Comparison of ENCODE assay signal across 23 cellular contexts in the genomic region with DNA sequence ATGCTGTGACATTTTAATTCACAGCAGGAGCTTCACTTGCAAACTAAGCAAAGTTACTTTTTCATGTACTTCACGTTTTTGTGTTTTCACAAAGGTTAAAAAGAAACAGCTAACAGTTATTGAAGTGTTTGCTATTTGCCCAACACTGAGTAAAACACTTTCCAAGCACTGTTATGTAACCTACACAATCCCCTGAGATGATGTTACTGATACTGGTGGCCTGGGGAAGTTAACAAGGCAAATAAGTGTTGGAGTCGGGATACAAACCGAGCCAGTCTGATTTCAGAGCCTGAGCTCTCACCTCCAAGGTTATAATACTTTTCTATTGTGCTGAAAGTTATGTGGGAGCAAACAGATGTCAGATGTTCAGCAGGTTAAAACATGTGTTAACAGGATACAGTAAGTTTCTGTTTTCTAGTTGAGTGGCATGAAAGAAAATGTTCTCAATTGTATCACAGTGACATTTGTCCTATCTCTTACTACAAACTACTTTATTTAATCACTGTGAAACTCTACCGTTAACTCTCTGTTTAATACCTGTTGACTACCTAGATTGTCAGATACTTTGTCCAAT. TPM values are rescaled to one million over a fixed set of nuclear protein-coding genes. Genes with fewer than 3 reads are reported as not detected.
DNase-seq lines count a peak whose midpoint lies in the region; ATAC-seq, FAIRE-seq and TF ChIP-seq lines count a peak whose summit lies in the region.
"Had no signal": no experiment of that assay in that cellular context is flagged by ENCODE, and none has a peak within 500 bp of the region (broad histone marks: within the 10 kb centered on the region; RNA-seq: fewer than 3 reads in every experiment).

No MANE protein-coding gene starts in this region.

- H4K20me1 ChIP-seq in GM12878 (ENCODE audit: control insufficient read depth, insufficient read depth) = no peaks in the 10 kb centered on the region

- H3K27ac ChIP-seq in GM12878 (ENCODE audit: control insufficient read depth, insufficient read depth) (no peak overlapping the region), upper lobe of right lung (no peak overlapping the region)
- H3K27ac ChIP-seq: dorsolateral prefrontal cortex, neutrophil, SJCRH30, upper lobe of left lung had no signal

- TF ChIP-seq POLR2A in GM12878 (IDR thresholded peaks at IDR 0.05; ENCODE audit: low read depth, low read length) = no peak

- peak overlapping the region in 1 of 2 donors; percentile 44 for H3K4me3 Mint-ChIP-seq in activated T-cell treated with anti-CD3 and anti-CD28 coated beads, Interleukin-2, amount 50 U/mL, for 72 hours
- H3K4me3 Mint-ChIP-seq: activated naive CD8-positive, alpha-beta T cell; activated T-cell treated with anti-CD3 and anti-CD28 coated beads, Interleukin-2, amount 50 U/mL, for 4 hours; IgD-negative memory B cell had no signal

- peaks cover 32% of the 10 kb centered on the region for H3K4me1 Mint-ChIP-seq in activated T-cell treated with anti-CD3 and anti-CD28 coated beads, Interleukin-2, amount 50 U/mL, for 72 hours (ENCODE audit: low read depth)

- no peak for TF ChIP-seq RAD21 in GM12878 (IDR thresholded peaks at IDR 0.05; ENCODE audit: insufficient read depth, low read depth, low read length)

- in situ Hi-C loops in GM12878 (cut with MboI) = loop anchor here (5.0 kb wide), 1 partner anchor 214 kb away; no protein-coding TSS in a partner anchor

- intact Hi-C loops in GM12878 (cut with micrococcal nuclease; ENCODE audit: unreplicated experiment) (loop anchor here (1.0 to 5.0 kb wide), 2 partner anchors 134 to 216 kb away; no protein-coding TSS in a partner anchor), upper lobe of right lung (cut with DNase I) (no loop called here)

- H3K9me3 ChIP-seq in GM12878 (replicated peaks; ENCODE audit: control insufficient read depth, insufficient read depth, low read length) = no peaks in the 10 kb centered on the region
- H3K9me3 ChIP-seq in upper lobe of right lung = no peaks in the 10 kb centered on the region
- H3K9me3 ChIP-seq: neutrophil, SJCRH30, upper lobe of left lung had no signal

- no peaks in the 10 kb centered on the region for H3K9me3 Mint-ChIP-seq in activated T-cell treated with anti-CD3 and anti-CD28 coated beads, Interleukin-2, amount 50 U/mL, for 72 hours
- H3K9me3 Mint-ChIP-seq: activated T-cell treated with anti-CD3 and anti-CD28 coated beads, Interleukin-2, amount 50 U/mL, for 4 hours had no signal

- no peak overlapping the region for H2AFZ ChIP-seq in GM12878 (ENCODE audit: control insufficient read depth, low read depth, low read length)

- H3K36me3 ChIP-seq in GM12878 (ENCODE audit: control insufficient read depth in 2 of 2, insufficient read depth in 2 of 2, low read length in 1 of 2) (no peaks in the 10 kb centered on the region), upper lobe of right lung (no peaks in the 10 kb centered on the region)
- H3K36me3 ChIP-seq: neutrophil, SJCRH30, upper lobe of left lung had no signal

- RAD21 ChIA-PET in GM12878 (lab: Charles Lee; ENCODE audit: unreplicated experiment) = interaction anchor here (0.8 to 3.1 kb wide), 20 partner anchors 9 to 236 kb away, joined by 3 to 16 read pairs (median 4); no protein-coding TSS in a partner anchor

- H3K27ac Mint-ChIP-seq in activated T-cell treated with anti-CD3 and anti-CD28 coated beads, Interleukin-2, amount 50 U/mL, for 72 hours = no peak overlapping the region
- H3K27ac Mint-ChIP-seq: activated naive CD8-positive, alpha-beta T cell; IgD-negative memory B cell; progenitor cell of endocrine pancreas had no signal

- peaks cover 22% of the 10 kb centered on the region for H3K27me3 Mint-ChIP-seq in activated T-cell treated with anti-CD3 and anti-CD28 coated beads, Interleukin-2, amount 50 U/mL, for 72 hours (ENCODE audit: low read depth)

- no peak overlapping the region for H3K9ac ChIP-seq in GM12878 (ENCODE audit: control insufficient read depth, insufficient read depth, low read length)

- CTCF ChIA-PET in GM12878 (lab: Yijun Ruan, JAX) = interaction anchor here (0.6 to 4.4 kb wide), 46 partner anchors 8 to 362 kb away, joined by 3 to 84 read pairs (median 5); a partner anchor contains a TSS

- H3K4me1 ChIP-seq in GM12878 (ENCODE audit: control insufficient read depth, insufficient read depth, low read length) (no peaks in the 10 kb centered on the region), upper lobe of right lung (peaks cover 11% of the 10 kb centered on the region)
- H3K4me1 ChIP-seq: SJCRH30 had no signal

- TF ChIP-seq CTCF in GM12878 (IDR thresholded peaks at IDR 0.05 in 2 of 3, conservative IDR thresholded peaks at IDR 0.05 in 1 of 3; ENCODE audit: control insufficient read depth in 2 of 3, extremely low read depth in 1 of 3, insufficient read depth in 1 of 3, low read depth in 3 of 3, low read length in 3 of 3) (no peak), upper lobe of right lung (IDR thresholded peaks at IDR 0.05) (no peak)

- no peak for DNase-seq in activated T-cell treated with anti-CD3 and anti-CD28 coated beads, Interleukin-2, amount 50 U/mL, for 72 hours
- no peak for DNase-seq in activated T-cell treated with anti-CD3 and anti-CD28 coated beads, Interleukin-2, amount 50 U/mL, for 48 hours
- DNase-seq in GM12878 (ENCODE audit: low read depth, low spot score) = no peak
- DNase-seq in upper lobe of right lung = no peak
- DNase-seq in SKM-1 (lab: John Stamatoyannopoulos, UW; ENCODE audit: unreplicated experiment) = no peak
- no peak for DNase-seq in germinal center (ENCODE audit: low spot score)
- DNase-seq in activated naive CD4-positive, alpha-beta T cell treated with Interleukin-2 at 50 U/mL for 16 hours = no peak
- DNase-seq: activated T-cell treated with anti-CD3 and anti-CD28 coated beads, Interleukin-2, amount 50 U/mL, for 4 hours; glutamatergic neuron; HCEC 1CT; kidney had no signal

- WGBS in GM12878 (ENCODE audit: insufficient coverage, insufficient replicate concordance, low lambda C conversion rate, missing lambda C conversion rate) = 21% methylated on average over 4 of the region's 4 CpGs

- BruUV-seq in GM12878 (replicated peaks; lab: Mats Ljungman, UMichigan) = no TSS peak

- no peak for TF ChIP-seq EP300 in GM12878 (IDR thresholded peaks at IDR 0.05; ENCODE audit: borderline replicate concordance in 1 of 2, control insufficient read depth in 1 of 2, low read depth in 2 of 2, low read length in 2 of 2)

- H3K4me2 ChIP-seq in GM12878 (ENCODE audit: control insufficient read depth, insufficient read depth) = peak overlapping the region; percentile 12; the same call in 1 of the 2 replicates

- POLR2A ChIA-PET in GM12878 (lab: Charles Lee) = interaction anchor here (1.4 kb wide), 1 partner anchor 137 kb away, joined by 3 read pairs; no protein-coding TSS in a partner anchor

- FAIRE-seq in GM12878 (lab: Jason Lieb, UNC) = no peak
- FAIRE-seq: astrocyte, TTC549 had no signal

- H3K36me3 Mint-ChIP-seq in activated T-cell treated with anti-CD3 and anti-CD28 coated beads, Interleukin-2, amount 50 U/mL, for 72 hours (ENCODE audit: insufficient read depth in 2 of 2) = peaks cover 0 to 2% of the 10 kb centered on the region in 2 donors
- H3K36me3 Mint-ChIP-seq: activated naive CD8-positive, alpha-beta T cell had no signal

- SMC1A ChIA-PET in GM12878 (lab: Charles Lee; ENCODE audit: uncharacterized antibody, unreplicated experiment) = interaction anchor here (0.8 to 4.4 kb wide), 33 partner anchors 10 to 286 kb away, joined by 3 to 43 read pairs (median 4); no protein-coding TSS in a partner anchor

- H3K27me3 ChIP-seq in GM12878 (replicated peaks in 1 of 2; ENCODE audit: control insufficient read depth in 2 of 2, insufficient read depth in 2 of 2, low read length in 1 of 2) (no peaks in the 10 kb centered on the region), upper lobe of right lung (no peaks in the 10 kb centered on the region)
- H3K27me3 ChIP-seq: neutrophil, upper lobe of left lung had no signal

- peak; percentile 38 to 43 for ATAC-seq in activated T-cell treated with anti-CD3 and anti-CD28 coated beads, Interleukin-2, amount 50 U/mL, for 72 hours (replicated peaks in 1 of 2)
- peak; percentile 42 for ATAC-seq in HG02588 (IDR thresholded peaks at IDR 0.05; ENCODE audit: unreplicated experiment)
- ATAC-seq in GM12878 = peak; percentile 38
- peak; percentile 76 for ATAC-seq in upper lobe of right lung
- ATAC-seq: activated CD4-positive, CD25-positive, alpha-beta regulatory T cell treated with anti-CD3 and anti-CD28 coated beads, Interleukin-2, amount 50 U/mL, for 24 hours had no signal

- H3K79me2 ChIP-seq in GM12878 (ENCODE audit: control insufficient read depth, insufficient read depth, low read length) = no peaks in the 10 kb centered on the region

- H3K4me3 ChIP-seq in GM12878 (no peak overlapping the region), upper lobe of right lung (no peak overlapping the region)
- H3K4me3 ChIP-seq: dorsolateral prefrontal cortex, SJCRH30, upper lobe of left lung had no signal

TF ChIP-seq in GM12878, 131 proteins besides CTCF, POLR2A, EP300 and RAD21 (continues in another document):
- TF ChIP-seq, protein P1, sequence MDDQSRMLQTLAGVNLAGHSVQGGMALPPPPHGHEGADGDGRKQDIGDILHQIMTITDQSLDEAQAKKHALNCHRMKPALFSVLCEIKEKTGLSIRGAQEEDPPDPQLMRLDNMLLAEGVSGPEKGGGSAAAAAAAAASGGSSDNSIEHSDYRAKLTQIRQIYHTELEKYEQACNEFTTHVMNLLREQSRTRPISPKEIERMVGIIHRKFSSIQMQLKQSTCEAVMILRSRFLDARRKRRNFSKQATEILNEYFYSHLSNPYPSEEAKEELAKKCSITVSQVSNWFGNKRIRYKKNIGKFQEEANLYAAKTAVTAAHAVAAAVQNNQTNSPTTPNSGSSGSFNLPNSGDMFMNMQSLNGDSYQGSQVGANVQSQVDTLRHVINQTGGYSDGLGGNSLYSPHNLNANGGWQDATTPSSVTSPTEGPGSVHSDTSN (IDR thresholded peaks at IDR 0.05; ENCODE audit: insufficient replicate concordance, low read depth, low read length) = no peak

RNA-seq across cellular contexts. Expression of a gene that starts 3.9 kb away (rescaled TPM):
- under 1 TPM; 0.26 to 0.28 TPM for total RNA-seq in activated T-cell treated with anti-CD3 and anti-CD28 coated beads, Interleukin-2, amount 50 U/mL, for 72 hours
- total RNA-seq in GM12878 (2013; cell fraction: nucleolus; rRNA removed) = not detected in 2 replicates
- total RNA-seq in GM12878 (2014; rRNA removed) (not detected in 2 replicates), GM12878 (2014; rRNA removed; fragmentation: Illumina TruSeq; extraction: Trizol) (not detected in 2 replicates), GM12878 (2021) (not detected in 2 replicates), upper lobe of right lung (not detected)
- polyA plus RNA-seq in GM12878 (2011; ENCODE audit: low read depth) = not detected
- polyA plus RNA-seq in GM12878 (2011; rRNA removed) (0.05 and 0.07 TPM in 2 replicates), GM12878 (2014; fragmentation: Illumina TruSeq; extraction: Trizol) (not detected in 2 replicates), GM12878 (2014; fragmentation: Nextera tagmentation; extraction: Ambion mirVana) (not detected), GM12878 (2014; rRNA removed) (not detected in 2 replicates), GM12878 (2016; fragmentation: Nextera tagmentation; extraction: Ambion mirVana) (under 1 TPM in 1 of 2 experiments, not detected in 1; 0.16 TPM)
- not detected in 2 replicates for polyA plus RNA-seq in GM12878 (2011; cell fraction: cytosol; rRNA removed)
- 0.15 and 0.29 TPM in 2 replicates for polyA plus RNA-seq in GM12878 (2011; cell fraction: nucleus; rRNA removed)
- 0.15 and 0.24 TPM in 2 replicates for polyA plus RNA-seq in GM12878 (2012)
- polyA minus RNA-seq in GM12878 (2011; rRNA and poly(A)+ RNA removed) = not detected in 2 replicates
- polyA minus RNA-seq in GM12878 (2011; cell fraction: cytosol; rRNA and poly(A)+ RNA removed) = not detected in 2 replicates
- polyA minus RNA-seq in GM12878 (2011; cell fraction: nucleus; rRNA and poly(A)+ RNA removed) = not detected in 2 replicates
- total RNA-seq: astrocyte, progenitor cell of endocrine pancreas, SJCRH30 had no signal
- polyA plus RNA-seq: BJ had no signal
